18 cellular contexts compared by ENCODE assay signal in genomic region chr15:97099040-97099439, GRCh38.
A peak's percentile ranks its signal among the peaks of the same experiment; 100 is the strongest.
DNase-seq lines count a peak whose midpoint lies in the region; ATAC-seq and TF ChIP-seq lines count a peak whose summit lies in the region.
"Had no signal": no experiment of that assay in that cellular context is flagged by ENCODE, and none has a peak within 500 bp of the region (broad histone marks: within the 10 kb centered on the region; RNA-seq: fewer than 3 reads in every experiment).

No MANE protein-coding gene starts in this region.

- TF ChIP-seq CTCF in DND-41 (IDR thresholded peaks at IDR 0.05; ENCODE audit: borderline replicate concordance, extremely low read depth, low read length, poor library complexity, severe bottlenecking): no peak
- TF ChIP-seq CTCF in HEK293 (tag by site-specific recombination; IDR thresholded peaks at IDR 0.05): no peak

- no peak overlapping the region for H3K9ac ChIP-seq in DND-41 (ENCODE audit: low read depth, low read length)
- H3K9ac ChIP-seq: BLaER1 treated with 17β-estradiol and CSF1 and Interleukin-3, amounts not matched to agents 10 nM and 100 nM had no signal

- DNase-seq in DND-41: peak; percentile 3
- peak; percentile 21 for DNase-seq in Jurkat, Clone E6-1 (ENCODE audit: low read depth, low spot score)
- peak; percentile 25 for DNase-seq in left kidney (ENCODE audit: low read depth, low spot score)
- no peak for DNase-seq in DMS53 (lab: John Stamatoyannopoulos, UW)
- no peak for DNase-seq in SK-N-DZ (ENCODE audit: low spot score)
- DNase-seq: AML-193; Caco-2; Calu3; CD4-positive, alpha-beta T cell; CD8-positive, alpha-beta T cell; DMS79; GF-D8 had no signal

- H3K4me2 ChIP-seq in DND-41 (ENCODE audit: insufficient read depth, low read length): no peak overlapping the region
- H3K4me2 ChIP-seq: A549; BLaER1 treated with 17β-estradiol and CSF1 and Interleukin-3, amounts not matched to agents 10 nM and 100 nM had no signal

- no peaks in the 10 kb centered on the region for H3K27me3 ChIP-seq in DND-41 (ENCODE audit: insufficient read depth, low read length, poor library complexity)

- H3K27ac ChIP-seq in DND-41 (ENCODE audit: low read length): no peak overlapping the region
- H3K27ac ChIP-seq in HEK293 (ENCODE audit: extremely low read depth, low read depth, low read length): no peak overlapping the region
- H3K27ac ChIP-seq: 22Rv1; A549; BLaER1 treated with 17β-estradiol and CSF1 and Interleukin-3, amounts not matched to agents 10 nM and 100 nM; C4-2B had no signal

- POLR2A ChIA-PET in HEK293 (lab: Yijun Ruan, JAX): no interaction called here

- no peak overlapping the region for H2AFZ ChIP-seq in DND-41 (ENCODE audit: low read depth, low read length)

- CTCF ChIA-PET in HEK293 (lab: Yijun Ruan, JAX): interaction anchor here (0.7 kb wide), 1 partner anchor 34 kb away, joined by 3 read pairs; no protein-coding TSS in a partner anchor

- H3K9me3 ChIP-seq in DND-41 (ENCODE audit: insufficient read depth, low read length, severe bottlenecking): no peaks in the 10 kb centered on the region
- no peaks in the 10 kb centered on the region for H3K9me3 ChIP-seq in HEK293 (ENCODE audit: control insufficient read depth, insufficient read depth, low read depth, low read length)
- H3K9me3 ChIP-seq: Caco-2 had no signal

- H3K4me3 ChIP-seq in DND-41 (ENCODE audit: low read depth in 1 of 2, low read length in 2 of 2) (no peak overlapping the region), HEK293 (ENCODE audit: low read depth, low read length) (no peak overlapping the region)
- H3K4me3 ChIP-seq in Jurkat, Clone E6-1 (ENCODE audit: low read length): no peak overlapping the region
- H3K4me3 ChIP-seq: A549; BLaER1 treated with 17β-estradiol and CSF1 and Interleukin-3, amounts not matched to agents 10 nM and 100 nM had no signal

- H3K4me1 ChIP-seq in DND-41 (ENCODE audit: insufficient read depth, low read length) (no peaks in the 10 kb centered on the region), HEK293 (ENCODE audit: control insufficient read depth, insufficient read depth, low read length) (no peaks in the 10 kb centered on the region)
- H3K4me1 ChIP-seq: A549; BLaER1 treated with 17β-estradiol and CSF1 and Interleukin-3, amounts not matched to agents 10 nM and 100 nM; Caco-2 had no signal

- H3K79me2 ChIP-seq in DND-41 (ENCODE audit: insufficient read depth, low read length): no peaks in the 10 kb centered on the region

- no peaks in the 10 kb centered on the region for H4K20me1 ChIP-seq in DND-41 (ENCODE audit: insufficient read depth, low read length)
- H4K20me1 ChIP-seq: BLaER1 treated with 17β-estradiol and CSF1 and Interleukin-3, amounts not matched to agents 10 nM and 100 nM had no signal

- H3K36me3 ChIP-seq in DND-41 (ENCODE audit: insufficient read depth, low read length) (no peaks in the 10 kb centered on the region), HEK293 (ENCODE audit: control insufficient read depth in 2 of 2, insufficient read depth in 1 of 2, low read length in 2 of 2) (no peaks in the 10 kb centered on the region)
- H3K36me3 ChIP-seq: BLaER1 treated with 17β-estradiol and CSF1 and Interleukin-3, amounts not matched to agents 10 nM and 100 nM had no signal

- ATAC-seq in DND-41 (ENCODE audit: insufficient read depth, low read depth) (no peak), HG02870 (IDR thresholded peaks at IDR 0.05; ENCODE audit: unreplicated experiment) (no peak)
- ATAC-seq: A549; CD8-positive, alpha-beta T cell had no signal

TF ChIP-seq in HEK293, 187 proteins besides CTCF, POLR2A, EP300 and RAD21:
- TF ChIP-seq ZNF48 (tag by site-specific recombination; IDR thresholded peaks at IDR 0.05) (no peak), REST (tag by site-specific recombination; IDR thresholded peaks at IDR 0.05) (peak; percentile 78)

Comparison
In these comparisons a context has a peak if more than half of its experiments do, and no peak if none do; other contexts are left out.
1. DNase-seq: peak in DND-41 (single experiment), Jurkat, Clone E6-1 (single experiment) and left kidney (single experiment); none in DMS53 (single experiment) and SK-N-DZ (single experiment).